ENCODE assay signal across 33 cellular contexts in the genomic region with DNA sequence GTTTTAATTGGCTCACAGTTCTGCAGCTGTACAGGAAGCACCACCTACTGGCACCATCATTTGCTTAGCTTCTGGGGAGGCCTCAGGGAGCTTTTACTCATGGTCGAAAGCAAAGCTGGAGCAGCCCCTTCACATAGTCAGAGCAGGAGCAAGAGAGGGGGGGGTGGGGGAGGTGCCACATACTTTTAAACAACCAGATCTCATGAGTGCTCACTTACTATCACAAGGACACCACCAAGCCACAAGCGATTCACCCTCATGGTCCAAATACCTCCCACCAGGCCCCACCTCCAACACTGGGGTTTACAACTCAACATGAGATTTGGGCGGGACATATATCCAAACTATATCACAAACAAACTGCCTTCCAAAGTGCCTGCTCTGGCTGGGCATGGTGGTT. TPM values are rescaled to one million over a fixed set of nuclear protein-coding genes. Genes with fewer than 3 reads are reported as not detected.
"Had no signal": no experiment of that assay in that cellular context is flagged by ENCODE, and none has a peak within 500 bp of the region (broad histone marks: within the 10 kb centered on the region; RNA-seq: fewer than 3 reads in every experiment).

No MANE protein-coding gene starts in this region.

- H3K4me3 Mint-ChIP-seq: stimulated activated effector memory CD8-positive, alpha-beta T cell treated with anti-CD3 and anti-CD28 coated beads, Interleukin-12 subunit alpha, Interleukin-12 subunit beta, amount 100 ng/mL, for 72 hours; stimulated activated memory B cell treated with anti-CD40 and anti-IgM and Interleukin-4, amounts not matched to agents 10 μg/mL and 1 μg/mL and 100 μg/mL, for 72 hours; stimulated activated naive B cell treated with anti-CD40 and anti-IgM and Interleukin-4, amounts not matched to agents 10 μg/mL and 1 μg/mL and 100 μg/mL, for 72 hours; stimulated activated naive CD8-positive, alpha-beta T cell treated with anti-CD3 and anti-CD28 coated beads, Interleukin-15, amount 100 ng/mL, for 72 hours; stimulated activated naive CD8-positive, alpha-beta T cell treated with anti-CD3 and anti-CD28 coated beads, Interleukin-15, Interleukin-2, amounts not matched to agents 100 ng/mL and 50 ng/mL, for 24 hours; type B pancreatic cell had no signal

- H3K4me1 ChIP-seq: suprapubic skin, testis, thyroid gland, transverse colon, upper lobe of left lung, upper lobe of right lung, uterus, vagina had no signal

- H3K9me3 ChIP-seq: stomach, suprapubic skin, testis, thoracic aorta, thyroid gland, tibial artery, tibial nerve, transverse colon, upper lobe of left lung, upper lobe of right lung, uterus, vagina had no signal

- H3K27ac Mint-ChIP-seq: stimulated activated effector memory CD8-positive, alpha-beta T cell treated with anti-CD3 and anti-CD28 coated beads, Interleukin-12 subunit alpha, Interleukin-12 subunit beta, amount 100 ng/mL, for 72 hours; stimulated activated memory B cell treated with anti-CD40 and anti-IgM and Interleukin-4, amounts not matched to agents 10 μg/mL and 1 μg/mL and 100 μg/mL, for 72 hours; stimulated activated naive B cell treated with anti-CD40 and anti-IgM and Interleukin-4, amounts not matched to agents 10 μg/mL and 1 μg/mL and 100 μg/mL, for 72 hours; stimulated activated naive CD8-positive, alpha-beta T cell treated with anti-CD3 and anti-CD28 coated beads, Interleukin-15, amount 100 ng/mL, for 72 hours; stimulated activated naive CD8-positive, alpha-beta T cell treated with anti-CD3 and anti-CD28 coated beads, Interleukin-15, Interleukin-2, amounts not matched to agents 100 ng/mL and 50 ng/mL, for 24 hours; type B pancreatic cell had no signal

- DNase-seq: stimulated activated CD4-positive, alpha-beta T cell treated with anti-CD3 and anti-CD28 coated beads, Interleukin-2, amount 100 ng/mL, for 48 hours; stimulated activated CD4-positive, alpha-beta T cell treated with anti-CD3 and anti-CD28 coated beads, Interleukin-4, amount 100 ng/mL, for 1 hour; stimulated activated CD4-positive, alpha-beta T cell treated with anti-CD3 and anti-CD28 coated beads, Interleukin-4, amount 100 ng/mL, for 24 hours; stimulated activated CD4-positive, alpha-beta T cell treated with anti-CD3 and anti-CD28 coated beads, Interleukin-4, amount 100 ng/mL, for 4 hours; stimulated activated CD8-positive, alpha-beta memory T cell treated with anti-CD3 and anti-CD28 coated beads, Interleukin-4, amount 100 ng/mL, for 48 hours; stimulated activated naive B cell treated with anti-CD40 and anti-IgM and Interleukin-4, amounts not matched to agents 10 μg/mL and 1 μg/mL and 100 μg/mL, for 72 hours; stimulated activated naive CD4-positive, alpha-beta T cell; stimulated activated naive CD4-positive, alpha-beta T cell treated with Interleukin-2 at 50 U/mL for 16 hours; stimulated activated naive CD8-positive, alpha-beta T cell treated with anti-CD3 and anti-CD28 coated beads, Interleukin-15, amount 100 ng/mL, for 72 hours; stimulated activated naive CD8-positive, alpha-beta T cell treated with anti-CD3 and anti-CD28 coated beads, Interleukin-15, Interleukin-2, amounts not matched to agents 100 U/mL and 50 U/mL, for 24 hours; stomach; substantia nigra; testis; thyroid gland; tibial artery; transverse colon; trophoblast cell; upper lobe of left lung; upper lobe of right lung; uterus had no signal

- H3K27me3 ChIP-seq: stomach, suprapubic skin, testis, thyroid gland, tibial artery, tibial nerve, transverse colon, upper lobe of left lung, upper lobe of right lung, uterus, vagina had no signal

- H3K4me3 ChIP-seq: stomach, suprapubic skin, testis, thoracic aorta, thyroid gland, tibial artery, tibial nerve, transverse colon, upper lobe of left lung, upper lobe of right lung, uterus, vagina had no signal

- H3K27ac ChIP-seq: stomach, suprapubic skin, testis, thyroid gland, tibial artery, tibial nerve, transverse colon, upper lobe of left lung, upper lobe of right lung, uterus, vagina had no signal

- H3K9me3 Mint-ChIP-seq: stimulated activated effector memory CD8-positive, alpha-beta T cell treated with anti-CD3 and anti-CD28 coated beads, Interleukin-12 subunit alpha, Interleukin-12 subunit beta, amount 100 ng/mL, for 72 hours; stimulated activated memory B cell treated with anti-CD40 and anti-IgM and Interleukin-4, amounts not matched to agents 10 μg/mL and 1 μg/mL and 100 μg/mL, for 72 hours; stimulated activated naive B cell treated with anti-CD40 and anti-IgM and Interleukin-4, amounts not matched to agents 10 μg/mL and 1 μg/mL and 100 μg/mL, for 72 hours; stimulated activated naive CD8-positive, alpha-beta T cell treated with anti-CD3 and anti-CD28 coated beads, Interleukin-15, amount 100 ng/mL, for 72 hours; stimulated activated naive CD8-positive, alpha-beta T cell treated with anti-CD3 and anti-CD28 coated beads, Interleukin-15, Interleukin-2, amounts not matched to agents 100 ng/mL and 50 ng/mL, for 24 hours had no signal

- H3K36me3 ChIP-seq: stomach, suprapubic skin, thoracic aorta, thyroid gland, tibial artery, tibial nerve, transverse colon, upper lobe of left lung, upper lobe of right lung, uterus, vagina had no signal

- H3K36me3 Mint-ChIP-seq: stimulated activated effector memory CD8-positive, alpha-beta T cell treated with anti-CD3 and anti-CD28 coated beads, Interleukin-12 subunit alpha, Interleukin-12 subunit beta, amount 100 ng/mL, for 72 hours; stimulated activated memory B cell treated with anti-CD40 and anti-IgM and Interleukin-4, amounts not matched to agents 10 μg/mL and 1 μg/mL and 100 μg/mL, for 72 hours; stimulated activated naive B cell treated with anti-CD40 and anti-IgM and Interleukin-4, amounts not matched to agents 10 μg/mL and 1 μg/mL and 100 μg/mL, for 72 hours; type B pancreatic cell had no signal

- ATAC-seq: stimulated activated effector memory CD8-positive, alpha-beta T cell treated with anti-CD3 and anti-CD28 coated beads, Interleukin-12 subunit alpha, Interleukin-12 subunit beta, amount 100 ng/mL, for 72 hours; stimulated activated memory B cell treated with anti-CD40 and anti-IgM and Interleukin-4, amounts not matched to agents 10 μg/mL and 1 μg/mL and 100 μg/mL, for 72 hours; stimulated activated naive B cell treated with anti-CD40 and anti-IgM and Interleukin-4, amounts not matched to agents 10 μg/mL and 1 μg/mL and 100 μg/mL, for 72 hours; stimulated activated naive CD8-positive, alpha-beta T cell treated with anti-CD3 and anti-CD28 coated beads, Interleukin-15, amount 100 ng/mL, for 72 hours; stimulated activated naive CD8-positive, alpha-beta T cell treated with anti-CD3 and anti-CD28 coated beads, Interleukin-15, Interleukin-2, amounts not matched to agents 100 U/mL and 50 U/mL, for 24 hours; upper lobe of right lung had no signal

RNA-seq across cellular contexts. Expression of a gene that starts 31.7 kb away (rescaled TPM):
- total RNA-seq: subcutaneous adipose tissue, suprapubic skin, temporal lobe, testis, thoracic aorta, thyroid gland, tibial nerve, upper lobe of left lung, upper lobe of right lung, ureter had no signal

RNA-seq across cellular contexts. Expression of a gene that starts 35.4 kb away (rescaled TPM):
- total RNA-seq: subcutaneous adipose tissue, suprapubic skin, temporal lobe, thoracic aorta, thyroid gland, tibial nerve, upper lobe of left lung, upper lobe of right lung, ureter, urinary bladder, uterus, vagina had no signal
- polyA plus RNA-seq: stomach, thymus had no signal
